In the genomic region with DNA sequence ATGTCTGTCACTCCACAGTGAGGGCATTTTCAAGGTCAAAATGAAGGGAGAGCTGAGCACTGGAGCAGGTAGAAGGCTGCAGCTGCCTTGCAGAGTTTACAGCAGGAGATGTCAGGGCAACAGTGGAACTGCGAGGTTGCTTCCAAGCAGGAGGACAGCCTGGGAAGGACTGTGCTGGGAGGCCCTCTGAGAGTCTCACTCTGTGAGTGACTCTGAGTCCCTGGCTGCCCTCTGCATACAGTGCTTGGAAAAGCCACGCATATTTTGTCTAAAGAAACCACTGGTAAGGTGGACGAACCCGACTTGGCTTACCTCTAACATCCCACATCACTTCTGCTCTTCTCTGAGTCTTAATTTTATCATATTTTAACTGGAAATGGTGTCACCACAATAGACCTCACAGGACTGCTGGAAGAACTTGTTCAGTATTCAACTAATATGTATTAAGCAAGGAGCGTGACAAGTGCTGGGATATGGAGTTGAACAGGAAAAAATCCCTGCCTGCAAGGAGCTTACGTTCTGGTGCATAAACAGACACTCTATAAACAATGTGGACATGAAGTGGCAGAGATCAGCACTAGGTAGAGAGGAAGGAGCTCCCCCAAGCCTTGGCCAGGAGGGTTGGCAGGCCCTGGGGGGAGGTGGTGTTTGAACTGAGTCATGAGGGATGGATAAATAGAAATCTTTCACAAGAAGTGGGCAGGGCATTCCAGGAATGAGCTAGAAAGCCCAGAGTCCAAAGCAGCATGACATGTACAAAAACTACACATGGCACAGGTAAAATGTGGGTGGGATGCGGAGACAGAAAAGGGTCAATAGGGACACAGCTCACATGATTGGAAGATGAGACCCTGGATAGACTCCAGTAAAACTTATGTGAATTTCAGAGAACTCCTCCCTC, we compare ENCODE assay signal across 27 cellular contexts.
A peak's percentile ranks its signal among the peaks of the same experiment; 100 is the strongest.
DNase-seq lines count a peak whose midpoint lies in the region; ATAC-seq and TF ChIP-seq lines count a peak whose summit lies in the region.
"Had no signal": no experiment of that assay in that cellular context is flagged by ENCODE, and none has a peak within 500 bp of the region (broad histone marks: within the 10 kb centered on the region; RNA-seq: fewer than 3 reads in every experiment).

No MANE protein-coding gene starts in this region.

- H2AFZ ChIP-seq in PC-3 (ENCODE audit: low read length): peak overlapping the region; percentile 25; the same call in 1 of the 2 replicates
- no peak overlapping the region for H2AFZ ChIP-seq in hepatocyte
- H2AFZ ChIP-seq: neural progenitor cell had no signal

- no peak overlapping the region; the same call in 1 of the 2 replicates for H3K27ac ChIP-seq in PC-3 (ENCODE audit: low read length)
- no peak overlapping the region for H3K27ac ChIP-seq in hepatocyte
- H3K27ac ChIP-seq: epithelial cell of prostate, neural progenitor cell, psoas muscle, suprapubic skin had no signal

- ATAC-seq in PC-3: peak; percentile 83
- ATAC-seq in GM18520 (IDR thresholded peaks at IDR 0.05; ENCODE audit: unreplicated experiment): no peak
- ATAC-seq: psoas muscle; Right ventricle myocardium inferior; stimulated activated memory B cell treated with anti-CD40 and anti-IgM and Interleukin-4, amounts not matched to agents 10 μg/mL and 1 μg/mL and 100 μg/mL, for 72 hours had no signal

- 0 out of 2 replicates have a peak overlapping the region, but pooled peaks have one; percentile 1 for H3K4me2 ChIP-seq in PC-3 (ENCODE audit: low read length)
- no peak overlapping the region for H3K4me2 ChIP-seq in hepatocyte
- H3K4me2 ChIP-seq: neural progenitor cell had no signal

- POLR2A ChIA-PET in PC-3 (lab: Charles Lee; ENCODE audit: unreplicated experiment): interaction anchor here (0.6 kb wide), 1 partner anchor 130 kb away, joined by 8 read pairs; no protein-coding TSS in a partner anchor

- H3K27ac Mint-ChIP-seq in HFFc6: no peak overlapping the region
- H3K27ac Mint-ChIP-seq: stimulated activated memory B cell treated with anti-CD40 and anti-IgM and Interleukin-4, amounts not matched to agents 10 μg/mL and 1 μg/mL and 100 μg/mL, for 72 hours had no signal

- DNase-seq in HFFc6 (peak; percentile 18), PC-3 (peak; percentile 78), hepatocyte (ENCODE audit: low spot score) (peak; percentile 55), DMS 273 treated with DMSO at 0.1 percent for 48 hours (lab: John Stamatoyannopoulos, UW) (no peak)
- no peak for DNase-seq in activated naive CD4-positive, alpha-beta T cell treated with Interleukin-2 at 50 U/mL for 16 hours
- DNase-seq in activated CD4-positive, alpha-beta T cell treated with anti-CD3 and anti-CD28 coated beads, Interleukin-2, amount 50 U/mL, for 1 hour: no peak
- DNase-seq: activated CD4-positive, alpha-beta T cell treated with anti-CD3 and anti-CD28 coated beads for 1 hour; activated naive CD4-positive, alpha-beta T cell treated with anti-CD3 and anti-CD28 coated beads, Interleukin-2, amount 50 U/mL, for 16 hours; CD8-positive, alpha-beta memory T cell; cerebellar nuclear complex; DMS79 treated with DMSO at 0.1 percent for 48 hours; foreskin fibroblast; GOT3; hippocampal formation; NCI-H146; NCI-H2171; NCI-H69; psoas muscle; small intestine; stimulated activated CD4-positive, alpha-beta T cell treated with anti-CD3 and anti-CD28 coated beads, Interleukin-2, amount 100 ng/mL, for 24 hours had no signal

- H3K4me3 Mint-ChIP-seq in HFFc6: no peak overlapping the region
- H3K4me3 Mint-ChIP-seq: CD8-positive, alpha-beta memory T cell; neural progenitor cell; stimulated activated memory B cell treated with anti-CD40 and anti-IgM and Interleukin-4, amounts not matched to agents 10 μg/mL and 1 μg/mL and 100 μg/mL, for 72 hours had no signal

- H3K79me2 ChIP-seq in PC-3 (ENCODE audit: low read length) (no peaks in the 10 kb centered on the region), hepatocyte (no peaks in the 10 kb centered on the region)

- peaks cover 20% of the 10 kb centered on the region for H3K4me1 ChIP-seq in PC-3 (ENCODE audit: insufficient read depth, low read length)
- peaks cover 6% of the 10 kb centered on the region for H3K4me1 ChIP-seq in hepatocyte (ENCODE audit: insufficient read depth)
- H3K4me1 ChIP-seq: psoas muscle, suprapubic skin had no signal

- H3K27me3 ChIP-seq in PC-3 (ENCODE audit: low read length) (no peaks in the 10 kb centered on the region), hepatocyte (no peaks in the 10 kb centered on the region)
- H3K27me3 ChIP-seq: suprapubic skin had no signal

- no peak for TF ChIP-seq CTCF in HFFc6 (IDR thresholded peaks at IDR 0.05)
- TF ChIP-seq CTCF in PC-3 (conservative IDR thresholded peaks at IDR 0.05; ENCODE audit: low read depth, low read length): no peak
- no peak for TF ChIP-seq CTCF in hepatocyte (IDR thresholded peaks at IDR 0.05; ENCODE audit: poor library complexity)

- no peaks in the 10 kb centered on the region for H4K20me1 ChIP-seq in PC-3 (ENCODE audit: low read length)
- no peaks in the 10 kb centered on the region for H4K20me1 ChIP-seq in hepatocyte (ENCODE audit: insufficient read depth, poor library complexity, severe bottlenecking)

- H3K4me3 ChIP-seq in PC-3 (ENCODE audit: low read length): no peak overlapping the region
- no peak overlapping the region for H3K4me3 ChIP-seq in hepatocyte
- H3K4me3 ChIP-seq: lung, neural progenitor cell, psoas muscle, suprapubic skin had no signal

- intact Hi-C loops in PC-3 (cut with micrococcal nuclease): no loop called here

- peaks cover 10% of the 10 kb centered on the region for H3K4me1 Mint-ChIP-seq in HFFc6 (ENCODE audit: low read depth)
- H3K4me1 Mint-ChIP-seq: CD8-positive, alpha-beta memory T cell; stimulated activated memory B cell treated with anti-CD40 and anti-IgM and Interleukin-4, amounts not matched to agents 10 μg/mL and 1 μg/mL and 100 μg/mL, for 72 hours had no signal

- peaks cover 7% of the 10 kb centered on the region for H3K36me3 Mint-ChIP-seq in HFFc6 (ENCODE audit: low read depth)
- H3K36me3 Mint-ChIP-seq: CD8-positive, alpha-beta memory T cell; neural progenitor cell; stimulated activated memory B cell treated with anti-CD40 and anti-IgM and Interleukin-4, amounts not matched to agents 10 μg/mL and 1 μg/mL and 100 μg/mL, for 72 hours had no signal

- H3F3A ChIP-seq in PC-3 (ENCODE audit: low read length, unreplicated experiment): no peaks in the 10 kb centered on the region

- no TSS peak for BruUV-seq in PC-3 (replicated peaks; lab: Mats Ljungman, UMichigan)

- H3K9me2 ChIP-seq in PC-3 (replicated peaks; ENCODE audit: low read length) (no peaks in the 10 kb centered on the region), hepatocyte (replicated peaks; ENCODE audit: insufficient read depth) (no peaks in the 10 kb centered on the region)

- WGBS in hepatocyte (ENCODE audit: low lambda C conversion rate, missing lambda C conversion rate): 83% methylated on average over 7 of the region's 7 CpGs

- H3K9me3 Mint-ChIP-seq in HFFc6: no peaks in the 10 kb centered on the region
- H3K9me3 Mint-ChIP-seq: CD8-positive, alpha-beta memory T cell; neural progenitor cell; stimulated activated memory B cell treated with anti-CD40 and anti-IgM and Interleukin-4, amounts not matched to agents 10 μg/mL and 1 μg/mL and 100 μg/mL, for 72 hours had no signal

- CTCF ChIA-PET in PC-3 (lab: Charles Lee): interaction anchor here (0.6 kb wide), 1 partner anchor 9 kb away, joined by 4 read pairs; no protein-coding TSS in a partner anchor

- H3K36me3 ChIP-seq in PC-3 (ENCODE audit: low read depth, low read length) (no peaks in the 10 kb centered on the region), hepatocyte (replicated peaks; ENCODE audit: insufficient read depth, low read depth) (no peaks in the 10 kb centered on the region)
- H3K36me3 ChIP-seq: neural progenitor cell, suprapubic skin had no signal

- peaks cover 4% of the 10 kb centered on the region for H3K27me3 Mint-ChIP-seq in HFFc6 (ENCODE audit: insufficient read depth)

- H3K9me3 ChIP-seq in PC-3 (ENCODE audit: low read length) (no peaks in the 10 kb centered on the region), hepatocyte (ENCODE audit: low read depth) (no peaks in the 10 kb centered on the region)
- H3K9me3 ChIP-seq: psoas muscle, suprapubic skin had no signal

- H3K9ac ChIP-seq in PC-3 (ENCODE audit: low read length): no peak overlapping the region
- H3K9ac ChIP-seq: neural progenitor cell had no signal

Comparison
In these comparisons a context has a peak if more than half of its experiments do, and no peak if none do; other contexts are left out.
1. DNase-seq: peak in HFFc6 (single experiment), PC-3 (single experiment) and hepatocyte (single experiment); none in activated naive CD4-positive, alpha-beta T cell treated with Interleukin-2 at 50 U/mL for 16 hours (single experiment), DMS 273 treated with DMSO at 0.1 percent for 48 hours (single experiment) and activated CD4-positive, alpha-beta T cell treated with anti-CD3 and anti-CD28 coated beads, Interleukin-2, amount 50 U/mL, for 1 hour (single experiment).